26 cellular contexts compared by ENCODE assay signal in the genomic region with DNA sequence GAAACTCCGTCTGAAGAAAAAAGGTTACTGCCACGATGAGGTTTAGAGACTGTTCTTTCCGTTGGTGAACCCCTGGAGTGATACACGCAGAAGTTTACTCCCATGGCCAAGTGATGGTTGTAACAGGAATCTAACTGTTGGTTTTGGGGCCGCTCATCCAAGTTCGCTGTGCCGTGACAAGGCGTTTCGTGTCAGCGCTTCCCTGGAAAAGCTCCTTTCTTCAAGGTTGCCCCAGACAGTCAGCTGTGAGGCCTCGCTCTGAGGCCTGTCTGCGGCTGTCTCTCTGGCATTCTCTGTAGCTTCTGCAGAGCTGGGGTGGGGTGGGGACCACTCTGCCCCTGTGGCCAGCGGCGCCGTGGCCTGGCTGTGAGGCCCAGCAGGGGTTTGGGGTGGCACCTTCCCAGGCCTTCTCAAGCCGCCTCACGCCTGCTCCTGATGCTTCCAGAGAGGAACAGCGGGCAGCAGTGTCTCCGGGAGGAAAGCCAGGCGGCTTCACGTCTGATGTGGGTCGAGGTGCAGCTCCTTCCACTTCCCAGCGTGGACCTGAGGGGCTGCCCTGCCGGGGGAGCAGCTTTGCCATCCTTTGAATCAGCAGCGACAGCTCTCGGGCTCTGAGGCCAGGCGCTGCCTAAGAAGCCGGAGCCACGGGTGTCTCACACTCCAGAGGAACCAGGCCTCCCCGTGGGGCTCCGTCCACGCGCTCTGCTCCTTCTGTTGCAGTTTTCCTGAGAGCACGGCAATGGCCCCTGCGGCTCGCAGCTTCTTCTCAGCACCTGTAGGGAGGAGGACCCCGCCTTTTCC.
"Had no signal": no experiment of that assay in that cellular context is flagged by ENCODE, and none has a peak within 500 bp of the region (broad histone marks: within the 10 kb centered on the region; RNA-seq: fewer than 3 reads in every experiment).

No MANE protein-coding gene starts in this region.

- H3K36me3 Mint-ChIP-seq: naive thymus-derived CD8-positive, alpha-beta T cell; stimulated activated effector memory CD8-positive, alpha-beta T cell treated with anti-CD3 and anti-CD28 coated beads, Interleukin-12 subunit alpha, Interleukin-12 subunit beta, amount 100 ng/mL, for 72 hours had no signal

- H3K4me3 Mint-ChIP-seq: effector memory CD8-positive, alpha-beta T cell; naive thymus-derived CD8-positive, alpha-beta T cell; neural crest cell; stimulated activated effector memory CD8-positive, alpha-beta T cell treated with anti-CD3 and anti-CD28 coated beads, Interleukin-12 subunit alpha, Interleukin-12 subunit beta, amount 100 ng/mL, for 72 hours had no signal

- ATAC-seq: effector memory CD8-positive, alpha-beta T cell; left colon; left ventricle myocardium superior; naive thymus-derived CD8-positive, alpha-beta T cell; stimulated activated effector memory CD8-positive, alpha-beta T cell treated with anti-CD3 and anti-CD28 coated beads, Interleukin-12 subunit alpha, Interleukin-12 subunit beta, amount 100 ng/mL, for 72 hours; stimulated activated naive CD8-positive, alpha-beta T cell treated with anti-CD3 and anti-CD28 coated beads, Interleukin-15, Interleukin-2, amounts not matched to agents 100 U/mL and 50 U/mL, for 24 hours had no signal

- H3K4me3 ChIP-seq: colonic mucosa, esophagus squamous epithelium, heart right ventricle, lower lobe of right lung, prostate gland, right atrium auricular region, sigmoid colon, testis, tibial nerve, upper lobe of left lung had no signal

- H3K36me3 ChIP-seq: colonic mucosa, esophagus squamous epithelium, lower lobe of right lung, prostate gland, right atrium auricular region, sigmoid colon, tibial nerve, upper lobe of left lung had no signal

- DNase-seq: colonic mucosa; dermis blood vessel endothelial cell; effector memory CD8-positive, alpha-beta T cell; erythroblast; esophagus squamous epithelium; foreskin melanocyte; glutamatergic neuron; heart right ventricle; hippocampal formation; left colon; left ventricle myocardium superior; lower lobe of right lung; naive thymus-derived CD8-positive, alpha-beta T cell; sigmoid colon; stimulated activated CD4-positive, alpha-beta T cell treated with anti-CD3 and anti-CD28 coated beads, Interleukin-2, amount 100 ng/mL, for 24 hours; stimulated activated CD4-positive, alpha-beta T cell treated with anti-CD3 and anti-CD28 coated beads, Interleukin-4, amount 100 ng/mL, for 24 hours; stimulated activated naive CD8-positive, alpha-beta T cell treated with anti-CD3 and anti-CD28 coated beads, Interleukin-15, Interleukin-2, amounts not matched to agents 100 U/mL and 50 U/mL, for 24 hours; substantia nigra; testis had no signal

- H3K9me3 ChIP-seq: colonic mucosa, esophagus squamous epithelium, heart right ventricle, lower lobe of right lung, prostate gland, right atrium auricular region, sigmoid colon, testis, tibial nerve, upper lobe of left lung had no signal

- H3K27ac Mint-ChIP-seq: effector memory CD8-positive, alpha-beta T cell; naive thymus-derived CD8-positive, alpha-beta T cell; stimulated activated effector memory CD8-positive, alpha-beta T cell treated with anti-CD3 and anti-CD28 coated beads, Interleukin-12 subunit alpha, Interleukin-12 subunit beta, amount 100 ng/mL, for 72 hours had no signal

- H3K27me3 ChIP-seq: colonic mucosa, esophagus squamous epithelium, right atrium auricular region, sigmoid colon, testis, tibial nerve, upper lobe of left lung had no signal

- H3K4me1 ChIP-seq: colonic mucosa, esophagus squamous epithelium, lower lobe of right lung, parathyroid adenoma, prostate gland, upper lobe of left lung had no signal

- H3K27ac ChIP-seq: colonic mucosa, heart right ventricle, lower lobe of right lung, parathyroid adenoma, prostate gland, right atrium auricular region, sigmoid colon, testis, tibial nerve, upper lobe of left lung had no signal

- H3K4me1 Mint-ChIP-seq: naive thymus-derived CD8-positive, alpha-beta T cell; neural crest cell; stimulated activated effector memory CD8-positive, alpha-beta T cell treated with anti-CD3 and anti-CD28 coated beads, Interleukin-12 subunit alpha, Interleukin-12 subunit beta, amount 100 ng/mL, for 72 hours had no signal

- H3K9me3 Mint-ChIP-seq: neural crest cell; stimulated activated effector memory CD8-positive, alpha-beta T cell treated with anti-CD3 and anti-CD28 coated beads, Interleukin-12 subunit alpha, Interleukin-12 subunit beta, amount 100 ng/mL, for 72 hours had no signal
